Comparison of ENCODE assay signal across 6 cellular contexts in the genomic region with DNA sequence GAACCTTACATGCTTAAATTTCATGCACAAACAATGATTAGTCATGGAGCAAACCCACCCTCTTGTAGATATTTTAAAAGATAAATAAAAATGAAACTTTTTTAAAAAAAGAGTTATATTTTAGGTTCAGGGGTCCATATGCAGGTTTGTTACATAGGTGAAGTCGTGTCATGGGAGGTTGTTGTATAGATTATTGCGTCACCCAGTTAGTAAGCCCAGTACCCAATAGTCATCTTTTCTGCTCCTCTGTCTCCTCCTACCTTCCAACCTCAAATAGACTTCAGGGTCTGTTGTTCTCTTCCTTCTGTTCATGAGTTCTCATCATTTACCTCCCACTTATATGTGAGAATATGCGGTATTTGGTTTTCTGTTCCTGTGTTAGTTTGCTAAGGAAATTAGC.
"Had no signal": no experiment of that assay in that cellular context is flagged by ENCODE, and none has a peak within 500 bp of the region (broad histone marks: within the 10 kb centered on the region; RNA-seq: fewer than 3 reads in every experiment).

No MANE protein-coding gene starts in this region.

- H3K4me3 Mint-ChIP-seq: IgD-negative memory B cell had no signal

- H3K27ac Mint-ChIP-seq: IgD-negative memory B cell had no signal

- DNase-seq: KBM-7, KG1 had no signal

- H3K4me2 ChIP-seq: KMS-11 had no signal

- H3K27me3 Mint-ChIP-seq: IgD-negative memory B cell had no signal

- H3K36me3 Mint-ChIP-seq: IgD-negative memory B cell had no signal

- H3K4me1 Mint-ChIP-seq: IgD-negative memory B cell had no signal

- H3K9ac ChIP-seq: KMS-11 had no signal

- H3K27ac ChIP-seq: HL-60, KMS-11 had no signal

- FAIRE-seq: HTR-8/SVneo had no signal
